ENCODE assay signal across 8 cellular contexts in the genomic region with DNA sequence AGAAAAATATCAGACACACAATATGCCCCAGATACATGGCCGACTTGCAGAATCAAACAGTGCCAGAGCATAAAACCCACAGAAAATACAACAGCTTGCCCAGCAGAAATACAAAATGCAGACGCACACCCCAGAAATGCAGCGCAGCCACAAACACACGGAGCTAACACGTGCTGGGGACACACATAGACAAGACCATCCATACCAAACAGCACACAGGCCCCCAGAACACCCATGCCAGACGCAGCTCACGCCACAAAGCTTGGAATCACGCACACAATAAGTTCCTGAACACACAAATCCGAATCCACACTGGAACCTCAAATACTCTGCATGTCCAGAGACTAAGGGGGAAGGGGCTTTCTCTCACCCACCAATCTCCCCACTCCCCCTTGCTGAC. TPM values are rescaled to one million over a fixed set of nuclear protein-coding genes. Genes with fewer than 3 reads are reported as not detected.
DNase-seq lines count a peak whose midpoint lies in the region; ATAC-seq and TF ChIP-seq lines count a peak whose summit lies in the region.

No MANE protein-coding gene starts in this region.

- H3K4ac ChIP-seq in neuronal stem cell (ENCODE audit: low read length) = no peak overlapping the region

- peak overlapping the region; percentile 29 for H3K23ac ChIP-seq in neuronal stem cell (ENCODE audit: low read depth, low read length, poor library complexity)

- peak overlapping the region; percentile 66 for H3K14ac ChIP-seq in neuronal stem cell (ENCODE audit: low read length)

- no peak overlapping the region for H2BK5ac ChIP-seq in neuronal stem cell (ENCODE audit: low read length)

- peak overlapping the region; percentile 96 for H3K27ac Mint-ChIP-seq in central memory CD8-positive, alpha-beta T cell (ENCODE audit: low read depth)

- H3K9me3 ChIP-seq in KOPT-K1 (ENCODE audit: insufficient read depth, low read length, poor library complexity, severe bottlenecking) = no peaks in the 10 kb centered on the region
- H3K9me3 ChIP-seq in neuronal stem cell (replicated peaks in 1 of 2; ENCODE audit: control insufficient read depth in 2 of 2, insufficient read depth in 1 of 2, low read depth in 1 of 2, low read length in 2 of 2) = no peaks in the 10 kb centered on the region

- peaks cover 27 to 31% of the 10 kb centered on the region in 2 donors for H3K4me1 ChIP-seq in neuronal stem cell (ENCODE audit: control insufficient read depth in 2 of 2, insufficient read depth in 1 of 2, low read depth in 1 of 2, low read length in 2 of 2)

- no peak overlapping the region for H4K8ac ChIP-seq in neuronal stem cell (ENCODE audit: low read depth, low read length)

- no CpG with 5 or more reads among the region's 9 CpGs for WGBS in neuronal stem cell (ENCODE audit: extremely low coverage in 2 of 2, insufficient read length in 2 of 2, insufficient replicate concordance in 1 of 2), 2 donors

- peak overlapping the region; percentile 29 for H3K27ac ChIP-seq in KOPT-K1 (ENCODE audit: low read depth, low read length, poor library complexity, severe bottlenecking)
- no peak overlapping the region for H3K27ac ChIP-seq in neuronal stem cell (replicated peaks; ENCODE audit: low read length)

- no peak overlapping the region for H3K4me3 ChIP-seq in neuronal stem cell (ENCODE audit: low read length in 2 of 2)

- peak; percentile 5 for ATAC-seq in central memory CD8-positive, alpha-beta T cell (replicated peaks; ENCODE audit: extremely low read depth, poor library complexity, severe bottlenecking)
- ATAC-seq in HG02852 (IDR thresholded peaks at IDR 0.05; ENCODE audit: unreplicated experiment) = no peak
- no peak for ATAC-seq in GM19328 (IDR thresholded peaks at IDR 0.05; ENCODE audit: unreplicated experiment)

- H3K4me3 Mint-ChIP-seq in central memory CD8-positive, alpha-beta T cell = peak overlapping the region; percentile 76

- H3K27me3 ChIP-seq in neuronal stem cell (ENCODE audit: control insufficient read depth in 3 of 3, insufficient read depth in 3 of 3, low read depth in 1 of 3, low read length in 3 of 3) = peaks cover 0 to 34% (median 0%) of the 10 kb centered on the region in 3 experiments

- peak overlapping the region; percentile 90 for H3K18ac ChIP-seq in neuronal stem cell (ENCODE audit: low read length)

- peak overlapping the region; percentile 70 for H3K9ac ChIP-seq in neuronal stem cell (ENCODE audit: low read depth, low read length, poor library complexity)

- in situ Hi-C loops in GM13977 (cut with MboI; ENCODE audit: low pct_unique_long_range_greater_than_20kb, low sequenced_read_pairs, unreplicated experiment) = no loop called here

- peaks cover 68% of the 10 kb centered on the region for H3K36me3 ChIP-seq in KOPT-K1 (ENCODE audit: insufficient read depth, low read length)
- peaks cover 5 to 23% of the 10 kb centered on the region in 2 donors for H3K36me3 ChIP-seq in neuronal stem cell (replicated peaks in 1 of 2; ENCODE audit: control insufficient read depth in 2 of 2, insufficient read depth in 2 of 2, low read length in 2 of 2)

- H4K91ac ChIP-seq in neuronal stem cell (ENCODE audit: low read depth, low read length, poor library complexity) = peak overlapping the region; percentile 56

- TF ChIP-seq CTCF in GM13977 (IDR thresholded peaks at IDR 0.05; ENCODE audit: extremely low read depth, insufficient read depth, missing control alignments) = no peak

- H3K79me1 ChIP-seq in neuronal stem cell (ENCODE audit: low read depth, low read length) = peaks cover 2% of the 10 kb centered on the region

- no peak overlapping the region for H3K4me2 ChIP-seq in neuronal stem cell (ENCODE audit: insufficient read depth, low read length, poor library complexity, severe bottlenecking)

- peak overlapping the region; percentile 77 for H2AK5ac ChIP-seq in neuronal stem cell (ENCODE audit: low read depth, low read length)

- peaks cover 87% of the 10 kb centered on the region for H3K36me3 Mint-ChIP-seq in central memory CD8-positive, alpha-beta T cell (ENCODE audit: insufficient read depth)

- peak; percentile 35 for DNase-seq in Daoy (ENCODE audit: low read depth)
- no peak for DNase-seq in central memory CD8-positive, alpha-beta T cell (ENCODE audit: low spot score in 2 of 2)
- DNase-seq in neuronal stem cell (ENCODE audit: low spot score) = no peak
- DNase-seq in GM13977 (ENCODE audit: low spot score) = no peak
- DNase-seq in activated effector memory CD4-positive, alpha-beta T cell treated with anti-CD3 and anti-CD28 coated beads, Interleukin-2, amount 50 U/mL, for 16 hours = no peak

- no peak overlapping the region for H2BK120ac ChIP-seq in neuronal stem cell (ENCODE audit: low read depth, low read length)

- no peak overlapping the region for H2AFZ ChIP-seq in neuronal stem cell (ENCODE audit: low read length)

- H2BK15ac ChIP-seq in neuronal stem cell (ENCODE audit: low read length) = no peak overlapping the region

- H2BK12ac ChIP-seq in neuronal stem cell (ENCODE audit: low read length) = no peak overlapping the region

- H3K4me1 Mint-ChIP-seq in central memory CD8-positive, alpha-beta T cell = peaks cover 77% of the 10 kb centered on the region

- no peaks in the 10 kb centered on the region for H3K27me3 Mint-ChIP-seq in central memory CD8-positive, alpha-beta T cell

- no peaks in the 10 kb centered on the region for H3K9me3 Mint-ChIP-seq in central memory CD8-positive, alpha-beta T cell

RNA-seq across cellular contexts. Expression of a gene that starts 17.1 kb away (rescaled TPM):
- 16.0 and 16.9 TPM in 2 replicates for total RNA-seq in Daoy (2014; rRNA removed; shearing (Covaris generic))
- 21.6 TPM for polyA plus RNA-seq in neuronal stem cell (2013, experiment 1 of 2)
- 20.9 TPM for polyA plus RNA-seq in neuronal stem cell (2013, experiment 2 of 2)

RNA-seq across cellular contexts. Expression of a gene that starts 26.6 kb away (rescaled TPM):
- total RNA-seq in Daoy (2014; rRNA removed; shearing (Covaris generic)) = 9.1 and 35.6 TPM in 2 replicates
- polyA plus RNA-seq in neuronal stem cell (2013, experiment 1 of 2) = 6.1 TPM
- polyA plus RNA-seq in neuronal stem cell (2013, experiment 2 of 2) = 6.1 TPM

RNA-seq across cellular contexts. Expression of a gene that starts 36.9 kb away (rescaled TPM):
- total RNA-seq in Daoy (2014; rRNA removed; shearing (Covaris generic)) = 4.9 and 14.8 TPM in 2 replicates
- 6.5 TPM for polyA plus RNA-seq in neuronal stem cell (2013, experiment 1 of 2)
- 6.0 TPM for polyA plus RNA-seq in neuronal stem cell (2013, experiment 2 of 2)

RNA-seq across cellular contexts. Expression of a gene that starts 49.3 kb away (rescaled TPM):
- total RNA-seq in Daoy (2014; rRNA removed; shearing (Covaris generic)) = 1.6 and 1.7 TPM in 2 replicates
- polyA plus RNA-seq in neuronal stem cell (2013, experiment 1 of 2) = 8.6 TPM
- polyA plus RNA-seq in neuronal stem cell (2013, experiment 2 of 2) = 8.3 TPM
